Comparison of ENCODE assay signal across 15 cellular contexts in the genomic region with DNA sequence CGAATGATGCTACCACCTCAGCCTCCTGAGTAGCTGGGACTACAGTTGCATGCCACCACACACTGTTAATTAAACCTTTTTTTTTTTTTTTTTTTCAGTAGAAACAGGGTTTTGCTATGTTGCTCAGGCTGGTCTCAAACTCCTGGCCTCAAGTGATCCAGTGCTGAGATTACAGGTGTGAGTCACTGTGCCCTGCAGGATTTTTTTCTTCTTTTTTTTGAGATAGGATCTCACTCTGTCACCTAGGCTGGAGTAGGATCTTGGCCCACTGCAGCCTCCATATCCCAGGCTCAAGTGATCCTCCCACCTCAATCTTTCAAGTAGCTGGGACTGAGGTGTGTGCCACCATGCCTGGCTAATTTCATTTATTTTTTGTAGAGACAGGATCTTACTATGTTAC. TPM values are rescaled to one million over a fixed set of nuclear protein-coding genes. Genes with fewer than 3 reads are reported as not detected.
DNase-seq lines count a peak whose midpoint lies in the region; TF ChIP-seq lines count a peak whose summit lies in the region.
"Had no signal": no experiment of that assay in that cellular context is flagged by ENCODE, and none has a peak within 500 bp of the region (broad histone marks: within the 10 kb centered on the region; RNA-seq: fewer than 3 reads in every experiment).

No MANE protein-coding gene starts in this region.

- H3K79me2 ChIP-seq in trophoblast cell (ENCODE audit: control insufficient read depth, insufficient read depth, low read length, poor library complexity), result no peaks in the 10 kb centered on the region

- H3K9me3 ChIP-seq in esophagus muscularis mucosa, result no peaks in the 10 kb centered on the region
- no peaks in the 10 kb centered on the region for H3K9me3 ChIP-seq in trophoblast cell (ENCODE audit: insufficient read depth, low read depth, low read length)
- H3K9me3 ChIP-seq in tibial artery, result no peaks in the 10 kb centered on the region
- H3K9me3 ChIP-seq: BLaER1 treated with 17β-estradiol and CSF1 and Interleukin-3, amounts not matched to agents 10 nM and 100 nM had no signal

- H3K9ac ChIP-seq in trophoblast cell (ENCODE audit: low read length), result no peak overlapping the region
- H3K9ac ChIP-seq: BLaER1 treated with 17β-estradiol and CSF1 and Interleukin-3, amounts not matched to agents 10 nM and 100 nM; GM23248 had no signal

- H4K91ac ChIP-seq in trophoblast cell (ENCODE audit: low read depth, low read length), result no peak overlapping the region

- no peak overlapping the region for H2AK5ac ChIP-seq in trophoblast cell (ENCODE audit: low read length)

- 48% methylated on average over 1 of the region's 1 CpG for WGBS in esophagus muscularis mucosa
- WGBS in trophoblast cell (ENCODE audit: extremely low coverage, insufficient coverage, insufficient read length), result no CpG with 5 or more reads among the region's 1 CpG

- H3K27ac ChIP-seq in esophagus muscularis mucosa (replicated peaks in 1 of 4) (peak overlapping the region; percentile 64 to 96 (median 92)), trophoblast cell (ENCODE audit: low read depth, low read length) (no peak overlapping the region), tibial artery (peak overlapping the region; percentile 88 to 89)
- H3K27ac ChIP-seq: BLaER1 treated with 17β-estradiol and CSF1 and Interleukin-3, amounts not matched to agents 10 nM and 100 nM; GM23248 had no signal

- no peak overlapping the region for H2BK5ac ChIP-seq in trophoblast cell (ENCODE audit: low read depth, low read length, poor library complexity)

- DNase-seq in RPMI7951 (ENCODE audit: low read depth), result peak; percentile 15
- DNase-seq in esophagus muscularis mucosa (ENCODE audit: extremely low spot score), result no peak
- DNase-seq in trophoblast cell, result peak; percentile 29 to 61
- DNase-seq in tibial artery, result no peak
- DNase-seq in NCI-H2081 (lab: John Stamatoyannopoulos, UW), result no peak
- DNase-seq in activated CD4-positive, alpha-beta T cell treated with anti-CD3 and anti-CD28 coated beads for 1 hour, result no peak
- DNase-seq in NCI-H1092 (lab: John Stamatoyannopoulos, UW), result no peak
- no peak for DNase-seq in ecto neural progenitor cell (ENCODE audit: low spot score)
- DNase-seq: 8988T; AML-193; CD4-positive, CD25-positive, alpha-beta regulatory T cell; DMS 273 treated with DMSO at 0.1 percent for 48 hours; GM23248 had no signal

- H3K23ac ChIP-seq in trophoblast cell (ENCODE audit: low read length), result no peak overlapping the region

- H3K18ac ChIP-seq in trophoblast cell (ENCODE audit: low read length), result no peak overlapping the region

- H3K4me1 ChIP-seq in esophagus muscularis mucosa, result peaks cover 10 to 82% (median 69%) of the 10 kb centered on the region in 4 donors
- H3K4me1 ChIP-seq in trophoblast cell (ENCODE audit: control insufficient read depth in 1 of 2, insufficient read depth in 2 of 2, low read length in 2 of 2), result peaks cover 0 to 2% of the 10 kb centered on the region in 2 experiments
- H3K4me1 ChIP-seq in tibial artery, result peaks cover 0 to 61% (median 46%) of the 10 kb centered on the region in 4 donors

- no peak for TF ChIP-seq CTCF in esophagus muscularis mucosa (IDR thresholded peaks at IDR 0.05)
- TF ChIP-seq CTCF in tibial artery (IDR thresholded peaks at IDR 0.05), result no peak

- H3K27me3 ChIP-seq in esophagus muscularis mucosa (no peaks in the 10 kb centered on the region), trophoblast cell (ENCODE audit: insufficient read depth, low read length) (no peaks in the 10 kb centered on the region), tibial artery (no peaks in the 10 kb centered on the region)

- H3K79me1 ChIP-seq in trophoblast cell (ENCODE audit: low read length), result no peaks in the 10 kb centered on the region

- H3K4ac ChIP-seq in trophoblast cell (ENCODE audit: low read depth, low read length), result no peak overlapping the region

- H3K14ac ChIP-seq in trophoblast cell (ENCODE audit: low read length), result no peak overlapping the region

- no peak for TF ChIP-seq EP300 in esophagus muscularis mucosa (IDR thresholded peaks at IDR 0.05)

- H3K4me2 ChIP-seq in trophoblast cell (ENCODE audit: low read length), result no peak overlapping the region

- no peak overlapping the region for H2AFZ ChIP-seq in trophoblast cell (ENCODE audit: insufficient read depth, low read length, poor library complexity)
- H2AFZ ChIP-seq: GM23248 had no signal

- H3K36me3 ChIP-seq in esophagus muscularis mucosa (peaks cover 17 to 78% (median 50%) of the 10 kb centered on the region in 4 donors), trophoblast cell (ENCODE audit: control insufficient read depth in 1 of 2, insufficient read depth in 2 of 2, low read length in 2 of 2) (peaks cover 3 to 7% of the 10 kb centered on the region in 2 experiments), tibial artery (peaks cover 74 to 96% (median 95%) of the 10 kb centered on the region in 3 donors)

- H4K8ac ChIP-seq in trophoblast cell (ENCODE audit: low read depth, low read length), result no peak overlapping the region

- H3K4me3 ChIP-seq in esophagus muscularis mucosa, result peak overlapping the region in 3 of 4 donors; percentile 24 to 60 (median 25)
- H3K4me3 ChIP-seq in trophoblast cell (ENCODE audit: low read depth, low read length), result no peak overlapping the region
- H3K4me3 ChIP-seq in tibial artery, result peak overlapping the region; percentile 68 to 72
- H3K4me3 ChIP-seq: BLaER1 treated with 17β-estradiol and CSF1 and Interleukin-3, amounts not matched to agents 10 nM and 100 nM; GM12878; GM23248 had no signal

- no peak overlapping the region for H2BK120ac ChIP-seq in trophoblast cell (ENCODE audit: insufficient read depth, low read length, poor library complexity)

- no peak overlapping the region for H2BK12ac ChIP-seq in trophoblast cell (ENCODE audit: low read length)

- intact Hi-C loops in esophagus muscularis mucosa (cut with DNase I) (no loop called here), tibial artery (cut with DNase I; ENCODE audit: low total_unique reads) (no loop called here)

- TF ChIP-seq POLR2A in esophagus muscularis mucosa (IDR thresholded peaks at IDR 0.05; ENCODE audit: low read depth), result no peak

- H4K12ac ChIP-seq in trophoblast cell (ENCODE audit: low read depth, low read length), result no peak overlapping the region

RNA-seq across cellular contexts. Expression of a gene that starts 6.4 kb away (rescaled TPM):
- total RNA-seq in RPMI7951 (2014; rRNA removed; shearing (Covaris generic)), result 29.9 and 50.3 TPM in 2 replicates
- 1,000 to 10,000 TPM; 6,391 to 8,723 (median 8,539) TPM for total RNA-seq in esophagus muscularis mucosa
- 257 and 258 TPM in 2 replicates for polyA plus RNA-seq in trophoblast cell (2013)

RNA-seq across cellular contexts. Expression of a gene that starts 44.4 kb away (rescaled TPM):
- total RNA-seq in RPMI7951 (2014; rRNA removed; shearing (Covaris generic)), result 17.7 and 24.9 TPM in 2 replicates
- 10 to 100 TPM; 16.6 to 27.5 (median 18.7) TPM for total RNA-seq in esophagus muscularis mucosa
- polyA plus RNA-seq in trophoblast cell (2013), result 2.8 and 3.2 TPM in 2 replicates

Comparison
In these comparisons a context has a peak if more than half of its experiments do, and no peak if none do; other contexts are left out.
1. DNase-seq: peak in RPMI7951 (single experiment) and trophoblast cell (2 of 2); none in esophagus muscularis mucosa (single experiment), tibial artery (0 of 2), NCI-H2081 (0 of 2), activated CD4-positive, alpha-beta T cell treated with anti-CD3 and anti-CD28 coated beads for 1 hour (single experiment), NCI-H1092 (single experiment) and ecto neural progenitor cell (single experiment).
2. RNA of a gene that starts 6.4 kb away (total RNA-seq): 6,391 to 8,723 TPM in esophagus muscularis mucosa; 29.9 to 50.3 TPM in RPMI7951; every median in the first group is over 100 times any median in the second.